8 cellular contexts compared by ENCODE assay signal in the genomic region with DNA sequence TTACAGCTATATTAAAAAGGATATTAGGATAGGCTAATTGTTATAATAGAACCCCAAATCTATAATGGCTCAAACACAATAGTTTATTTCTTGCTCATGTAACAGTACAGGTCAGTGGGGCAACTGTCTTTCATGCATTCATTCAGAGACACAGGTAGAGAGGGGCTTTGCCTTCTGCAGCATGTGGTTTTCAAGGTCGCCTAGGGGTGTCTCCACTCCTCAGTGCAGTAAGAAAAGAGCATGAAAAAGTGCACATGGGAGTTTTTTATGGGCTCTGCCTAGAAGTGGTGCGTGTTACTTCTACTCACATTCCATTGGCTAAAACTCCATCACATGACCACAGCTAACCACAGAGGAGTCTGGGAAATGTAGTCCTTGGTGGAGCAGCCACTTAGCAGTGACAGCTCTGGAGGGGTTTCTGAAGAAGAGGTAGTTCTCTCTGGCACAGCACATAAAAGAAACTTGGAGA. TPM values are rescaled to one million over a fixed set of nuclear protein-coding genes. Genes with fewer than 3 reads are reported as not detected.
A peak's percentile ranks its signal among the peaks of the same experiment; 100 is the strongest.
DNase-seq lines count a peak whose midpoint lies in the region; ATAC-seq and TF ChIP-seq lines count a peak whose summit lies in the region.

No MANE protein-coding gene starts in this region.

- H3K4me3 ChIP-seq in adipocyte (ENCODE audit: low read length) (peak overlapping the region; percentile 69), right atrium auricular region (peak overlapping the region in 1 of 2 donors; percentile 35)

- peak; percentile 78 for DNase-seq in GM10266 (ENCODE audit: extremely low spot score)
- peak; percentile 11 for DNase-seq in KG1 (lab: John Stamatoyannopoulos, UW)
- DNase-seq in SK-N-DZ (ENCODE audit: low spot score), result peak; percentile 93
- DNase-seq in adipocyte (ENCODE audit: low read depth), result peak; percentile 70
- DNase-seq in right atrium auricular region (ENCODE audit: low spot score), result peak; percentile 74
- DNase-seq in sciatic nerve (ENCODE audit: low spot score), result no peak
- no peak for DNase-seq in NCI-H128 (lab: John Stamatoyannopoulos, UW; ENCODE audit: unreplicated experiment)

- TF ChIP-seq CTCF in GM10266 (IDR thresholded peaks at IDR 0.05; ENCODE audit: control insufficient read depth, insufficient read depth, low read depth, missing control alignments) (peak; percentile 61), right atrium auricular region (IDR thresholded peaks at IDR 0.05) (peak in 1 of 2 donors; percentile 59)

- peak overlapping the region; percentile 77 for H3K9ac ChIP-seq in adipocyte (ENCODE audit: low read length)

- intact Hi-C loops in sciatic nerve (cut with DNase I), result no loop called here

- H3K4me1 ChIP-seq in adipocyte (ENCODE audit: control insufficient read depth, insufficient read depth, low read length) (peaks cover 47% of the 10 kb centered on the region), right atrium auricular region (peaks cover 0 to 41% of the 10 kb centered on the region in 2 donors)

- H3K9me3 ChIP-seq in adipocyte (ENCODE audit: control insufficient read depth, low read length) (no peaks in the 10 kb centered on the region), right atrium auricular region (no peaks in the 10 kb centered on the region)

- H3K27me3 ChIP-seq in adipocyte (replicated peaks; ENCODE audit: control insufficient read depth, insufficient read depth, low read length) (no peaks in the 10 kb centered on the region), right atrium auricular region (no peaks in the 10 kb centered on the region)

- H3K36me3 ChIP-seq in adipocyte (ENCODE audit: control insufficient read depth, insufficient read depth, low read length, severe bottlenecking) (no peaks in the 10 kb centered on the region), right atrium auricular region (no peaks in the 10 kb centered on the region)

- peak overlapping the region; percentile 90 to 91 for H3K27ac ChIP-seq in right atrium auricular region

- ATAC-seq in GM21786 (IDR thresholded peaks at IDR 0.05; ENCODE audit: unreplicated experiment), result peak; percentile 86
- ATAC-seq in sciatic nerve, result peak; percentile 84

RNA-seq across cellular contexts. Expression of gene ZBTB38, which starts 1.8 kb away (rescaled TPM):
- 4.7 and 8.1 TPM in 2 replicates for polyA plus RNA-seq in SK-N-DZ (2014; cell fraction: cytosol; rRNA removed)
- polyA plus RNA-seq in SK-N-DZ (2014; cell fraction: nucleus; rRNA removed), result 4.0 and 4.3 TPM in 2 replicates
- 100 to 1,000 TPM; 120 to 127 TPM for total RNA-seq in right atrium auricular region
- 117 TPM for total RNA-seq in sciatic nerve

Comparison
In these comparisons a context has a peak if more than half of its experiments do, and no peak if none do; other contexts are left out.
1. DNase-seq: peak in GM10266 (single experiment), KG1 (single experiment), SK-N-DZ (single experiment), adipocyte (single experiment) and right atrium auricular region (single experiment); none in sciatic nerve (single experiment) and NCI-H128 (single experiment).